18 cellular contexts compared by ENCODE assay signal in genomic region chr1:168892945-168893344, GRCh38.
DNase-seq lines count a peak whose midpoint lies in the region; ATAC-seq and TF ChIP-seq lines count a peak whose summit lies in the region.
"Had no signal": no experiment of that assay in that cellular context is flagged by ENCODE, and none has a peak within 500 bp of the region (broad histone marks: within the 10 kb centered on the region; RNA-seq: fewer than 3 reads in every experiment).

No MANE protein-coding gene starts in this region.

- ATAC-seq in mucosa of descending colon: peak; percentile 39
- no peak for ATAC-seq in GM18505 (IDR thresholded peaks at IDR 0.05; ENCODE audit: unreplicated experiment)
- no peak for ATAC-seq in GM21737 (IDR thresholded peaks at IDR 0.05; ENCODE audit: unreplicated experiment)
- ATAC-seq: activated naive CD8-positive, alpha-beta T cell treated with anti-CD3 and anti-CD28 coated beads, Interleukin-2, amount 50 U/mL, for 24 hours; activated T-cell treated with anti-CD3 and anti-CD28 coated beads, Interleukin-2, amount 50 U/mL, for 4 hours; GM12878 had no signal

- H3K27me3 ChIP-seq in esophagus muscularis mucosa (no peaks in the 10 kb centered on the region), suprapubic skin (peaks cover 2% of the 10 kb centered on the region)
- H3K27me3 ChIP-seq: ovary, Peyer's patch had no signal

- H3K4me1 ChIP-seq in esophagus muscularis mucosa (no peaks in the 10 kb centered on the region), mucosa of descending colon (ENCODE audit: low read depth) (no peaks in the 10 kb centered on the region), suprapubic skin (peaks cover 15% of the 10 kb centered on the region)
- H3K4me1 ChIP-seq: Peyer's patch had no signal

- peak overlapping the region in 1 of 4 donors; percentile 1 for H3K4me3 ChIP-seq in esophagus muscularis mucosa
- no peak overlapping the region for H3K4me3 ChIP-seq in mucosa of descending colon
- H3K4me3 ChIP-seq in suprapubic skin: no peak overlapping the region
- H3K4me3 ChIP-seq: GM12878, ovary, Peyer's patch had no signal

- TF ChIP-seq POLR2A in esophagus muscularis mucosa (IDR thresholded peaks at IDR 0.05; ENCODE audit: low read depth) (no peak), suprapubic skin (IDR thresholded peaks at IDR 0.05) (no peak), GM18505 (IDR thresholded peaks at IDR 0.05; ENCODE audit: borderline replicate concordance, extremely low read depth, insufficient read depth, insufficient read length) (no peak)

- WGBS in esophagus muscularis mucosa: 58% methylated on average over 3 of the region's 3 CpGs
- WGBS in suprapubic skin: 59% methylated on average over 3 of the region's 3 CpGs

- DNase-seq in LHCN-M2 (ENCODE audit: low read depth) (peak; percentile 63), esophagus muscularis mucosa (ENCODE audit: extremely low spot score) (no peak), mucosa of descending colon (no peak), suprapubic skin (ENCODE audit: low spot score in 2 of 2) (no peak), T-helper 9 cell (no peak), HPDE6-E6E7 (ENCODE audit: extremely low spot score) (no peak)
- DNase-seq: activated CD4-positive, alpha-beta memory T cell treated with anti-CD3 and anti-CD28 coated beads for 36 hours; activated naive CD8-positive, alpha-beta T cell treated with anti-CD3 and anti-CD28 coated beads, Interleukin-2, amount 50 U/mL, for 24 hours; activated T-cell treated with anti-CD3 and anti-CD28 coated beads, Interleukin-2, amount 50 U/mL, for 4 hours; Kasumi-1; midbrain; NCI-H2171 treated with DMSO at 0.1 percent for 48 hours; Peyer's patch; stimulated activated CD4-positive, alpha-beta T cell treated with anti-CD3 and anti-CD28 coated beads, Interleukin-15, amount 100 ng/mL, for 24 hours had no signal

- peaks cover 0 to 5% (median 0%) of the 10 kb centered on the region in 4 donors for H3K9me3 ChIP-seq in esophagus muscularis mucosa
- H3K9me3 ChIP-seq in mucosa of descending colon: no peaks in the 10 kb centered on the region
- no peaks in the 10 kb centered on the region for H3K9me3 ChIP-seq in suprapubic skin
- H3K9me3 ChIP-seq: ovary, Peyer's patch had no signal

- H3K27ac ChIP-seq in esophagus muscularis mucosa (replicated peaks in 1 of 4) (peak overlapping the region; percentile 33 to 62 (median 58)), suprapubic skin (peak overlapping the region; percentile 71)
- H3K27ac ChIP-seq: ovary had no signal

- intact Hi-C loops in esophagus muscularis mucosa (cut with DNase I): no loop called here
- intact Hi-C loops in mucosa of descending colon (cut with DNase I, micrococcal nuclease): no loop called here

- no peaks in the 10 kb centered on the region for H3K36me3 ChIP-seq in esophagus muscularis mucosa
- no peaks in the 10 kb centered on the region for H3K36me3 ChIP-seq in mucosa of descending colon (ENCODE audit: low read depth)
- H3K36me3 ChIP-seq in suprapubic skin: no peaks in the 10 kb centered on the region
- H3K36me3 ChIP-seq: ovary, Peyer's patch had no signal

- TF ChIP-seq CTCF in esophagus muscularis mucosa (IDR thresholded peaks at IDR 0.05) (no peak), mucosa of descending colon (IDR thresholded peaks at IDR 0.05) (no peak), suprapubic skin (IDR thresholded peaks at IDR 0.05) (no peak)

- TF ChIP-seq EP300 in esophagus muscularis mucosa (IDR thresholded peaks at IDR 0.05) (no peak), suprapubic skin (IDR thresholded peaks at IDR 0.05) (no peak)
